In genomic region chr12:77337327-77337726, GRCh38 we compare ENCODE assay signal across 10 cellular contexts.
A peak's percentile ranks its signal among the peaks of the same experiment; 100 is the strongest.
DNase-seq lines count a peak whose midpoint lies in the region; ATAC-seq and TF ChIP-seq lines count a peak whose summit lies in the region.
"Had no signal": no experiment of that assay in that cellular context is flagged by ENCODE, and none has a peak within 500 bp of the region (broad histone marks: within the 10 kb centered on the region; RNA-seq: fewer than 3 reads in every experiment).

No MANE protein-coding gene starts in this region.

- no peaks in the 10 kb centered on the region for H3K4me1 Mint-ChIP-seq in activated naive CD4-positive, alpha-beta T cell treated with anti-CD3 and anti-CD28 coated beads, Interleukin-2, amount 10 ng/mL, durations not matched to agents 7 days and 5 days

- no peaks in the 10 kb centered on the region for H3K79me2 ChIP-seq in osteoblast (ENCODE audit: insufficient read depth, low read length)

- no peaks in the 10 kb centered on the region for H3K27me3 ChIP-seq in osteoblast (ENCODE audit: insufficient read depth, low read length)
- H3K27me3 ChIP-seq: BLaER1 treated with 17β-estradiol and CSF1 and Interleukin-3, amounts not matched to agents 10 nM and 100 nM had no signal

- H3K36me3 Mint-ChIP-seq in activated naive CD4-positive, alpha-beta T cell treated with anti-CD3 and anti-CD28 coated beads, Interleukin-2, amount 10 ng/mL, durations not matched to agents 7 days and 5 days, result no peaks in the 10 kb centered on the region

- H3K4me2 ChIP-seq in osteoblast (ENCODE audit: insufficient read depth, low read length), result peak overlapping the region; percentile 56
- H3K4me2 ChIP-seq: BLaER1 treated with 17β-estradiol and CSF1 and Interleukin-3, amounts not matched to agents 10 nM and 100 nM had no signal

- no peaks in the 10 kb centered on the region for H3K9me3 ChIP-seq in osteoblast (ENCODE audit: low read depth, low read length)
- H3K9me3 ChIP-seq: BLaER1 treated with 17β-estradiol and CSF1 and Interleukin-3, amounts not matched to agents 10 nM and 100 nM had no signal

- peaks cover 5% of the 10 kb centered on the region for H3K4me1 ChIP-seq in osteoblast (ENCODE audit: insufficient read depth, low read length)
- H3K4me1 ChIP-seq: BLaER1 treated with 17β-estradiol and CSF1 and Interleukin-3, amounts not matched to agents 10 nM and 100 nM had no signal

- no peaks in the 10 kb centered on the region for H4K20me1 ChIP-seq in osteoblast (ENCODE audit: insufficient read depth, low read length)
- H4K20me1 ChIP-seq: BLaER1 treated with 17β-estradiol and CSF1 and Interleukin-3, amounts not matched to agents 10 nM and 100 nM had no signal

- no peaks in the 10 kb centered on the region for H3K36me3 ChIP-seq in osteoblast (ENCODE audit: insufficient read depth, low read length)
- H3K36me3 ChIP-seq: BLaER1 treated with 17β-estradiol and CSF1 and Interleukin-3, amounts not matched to agents 10 nM and 100 nM had no signal

- no peaks in the 10 kb centered on the region for H3K9me3 Mint-ChIP-seq in activated naive CD4-positive, alpha-beta T cell treated with anti-CD3 and anti-CD28 coated beads, Interleukin-2, amount 10 ng/mL, durations not matched to agents 7 days and 5 days
- H3K9me3 Mint-ChIP-seq: H9 had no signal

- ATAC-seq in SK-N-SH treated with all-trans-retinoic acid at 6 μM for 48 hours, result peak; percentile 85

- no peak overlapping the region for H3K27ac ChIP-seq in osteoblast (ENCODE audit: low read depth, low read length)
- H3K27ac ChIP-seq: BLaER1 treated with 17β-estradiol and CSF1 and Interleukin-3, amounts not matched to agents 10 nM and 100 nM had no signal

- no peak overlapping the region for H3K27ac Mint-ChIP-seq in activated naive CD4-positive, alpha-beta T cell treated with anti-CD3 and anti-CD28 coated beads, Interleukin-2, amount 10 ng/mL, durations not matched to agents 7 days and 5 days
- H3K27ac Mint-ChIP-seq: H9 had no signal

- CTCF ChIA-PET in activated naive CD4-positive, alpha-beta T cell treated with anti-CD3 and anti-CD28 coated beads, Interleukin-2, amount 10 ng/mL, durations not matched to agents 7 days and 5 days (lab: Charles Lee), result no interaction called here

- no peak for TF ChIP-seq CTCF in osteoblast (IDR thresholded peaks at IDR 0.05; ENCODE audit: extremely low read depth, low read depth, low read length)

- no peak overlapping the region for H3K4me3 Mint-ChIP-seq in activated naive CD4-positive, alpha-beta T cell treated with anti-CD3 and anti-CD28 coated beads, Interleukin-2, amount 10 ng/mL, durations not matched to agents 7 days and 5 days
- H3K4me3 Mint-ChIP-seq: H9 had no signal

- peak overlapping the region; percentile 9 for H2AFZ ChIP-seq in osteoblast (ENCODE audit: low read length)

- H3K27me3 Mint-ChIP-seq in activated naive CD4-positive, alpha-beta T cell treated with anti-CD3 and anti-CD28 coated beads, Interleukin-2, amount 10 ng/mL, durations not matched to agents 7 days and 5 days, result no peaks in the 10 kb centered on the region

- H3K4me3 ChIP-seq in osteoblast (ENCODE audit: insufficient read depth, low read length), result peak overlapping the region; percentile 13
- H3K4me3 ChIP-seq: BLaER1 treated with 17β-estradiol and CSF1 and Interleukin-3, amounts not matched to agents 10 nM and 100 nM had no signal

- DNase-seq in Daoy (ENCODE audit: low read depth), result peak; percentile 66
- DNase-seq in NCI-H2081 (lab: John Stamatoyannopoulos, UW), result peak; percentile 31 to 73
- DNase-seq in osteoblast (ENCODE audit: insufficient read length, low spot score, missing footprints), result no peak
- DNase-seq in AG20443 (ENCODE audit: low spot score), result no peak
- DNase-seq in activated naive CD4-positive, alpha-beta T cell treated with anti-CD3 and anti-CD28 coated beads, Interleukin-2, amount 10 ng/mL, durations not matched to agents 7 days and 5 days, result no peak
- DNase-seq in activated gamma-delta T cell treated with Interleukin-2 at 50 U/mL for 16 hours, result no peak
- DNase-seq: H9, NCI-H446 treated with DMSO at 0.1 percent for 48 hours had no signal

TF ChIP-seq in SK-N-SH treated with all-trans-retinoic acid at 6 μM for 48 hours, 23 proteins besides CTCF, POLR2A, EP300 and RAD21:
- TF ChIP-seq ZFP30 (CRISPR knock-in tag; IDR thresholded peaks at IDR 0.05) (no peak), ZNF565 (CRISPR knock-in tag; conservative IDR thresholded peaks at IDR 0.05; ENCODE audit: low read depth) (no peak), ESRRG (CRISPR knock-in tag; IDR thresholded peaks at IDR 0.05) (no peak), ZFP3 (CRISPR knock-in tag; IDR thresholded peaks at IDR 0.05) (no peak), CSRNP3 (CRISPR knock-in tag; IDR thresholded peaks at IDR 0.05) (no peak), TCF4 (CRISPR knock-in tag; IDR thresholded peaks at IDR 0.05; ENCODE audit: borderline replicate concordance) (no peak), BACH2 (CRISPR knock-in tag; IDR thresholded peaks at IDR 0.05; ENCODE audit: borderline replicate concordance) (no peak), RARB (CRISPR knock-in tag; IDR thresholded peaks at IDR 0.05) (no peak), SNAI2 (CRISPR knock-in tag; IDR thresholded peaks at IDR 0.05) (no peak), TSHZ2 (CRISPR knock-in tag; IDR thresholded peaks at IDR 0.05) (no peak), TOX (CRISPR knock-in tag; IDR thresholded peaks at IDR 0.05; ENCODE audit: borderline replicate concordance) (no peak), ZNF70 (CRISPR knock-in tag; IDR thresholded peaks at IDR 0.05) (no peak), CREB5 (CRISPR knock-in tag; IDR thresholded peaks at IDR 0.05; ENCODE audit: low read depth) (no peak), GLIS3 (CRISPR knock-in tag; IDR thresholded peaks at IDR 0.05) (no peak), PATZ1 (CRISPR knock-in tag; IDR thresholded peaks at IDR 0.05; ENCODE audit: borderline replicate concordance) (no peak), OSR1 (CRISPR knock-in tag; IDR thresholded peaks at IDR 0.05) (no peak)
TF ChIP-seq in SK-N-SH treated with all-trans-retinoic acid at 6 μM for 48 hours: peak in this region for 0.

Comparison
In these comparisons a context has a peak if more than half of its experiments do, and no peak if none do; other contexts are left out.
1. DNase-seq: peak in Daoy (single experiment) and NCI-H2081 (2 of 2); none in osteoblast (single experiment), AG20443 (single experiment), activated naive CD4-positive, alpha-beta T cell treated with anti-CD3 and anti-CD28 coated beads, Interleukin-2, amount 10 ng/mL, durations not matched to agents 7 days and 5 days (single experiment) and activated gamma-delta T cell treated with Interleukin-2 at 50 U/mL for 16 hours (single experiment).